14 cellular contexts compared by ENCODE assay signal in the genomic region with DNA sequence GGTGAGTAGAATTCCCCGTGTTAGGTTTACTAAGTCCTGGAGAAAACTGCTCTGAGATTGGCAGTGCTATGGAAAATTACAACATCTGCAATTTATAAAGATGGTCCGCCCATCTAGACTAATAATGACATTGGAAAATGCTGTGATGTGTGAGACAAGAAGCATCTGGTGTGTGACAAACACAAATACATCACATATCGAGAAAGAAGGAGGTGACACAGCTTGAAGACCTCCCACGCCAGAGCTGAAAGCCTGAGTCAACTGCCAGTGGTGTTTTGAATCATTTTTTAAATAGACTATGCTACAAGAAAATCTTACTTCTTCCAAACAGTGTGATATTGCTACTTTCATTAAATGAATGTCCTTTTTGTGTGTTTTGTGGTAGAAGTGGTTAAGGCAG. TPM values are rescaled to one million over a fixed set of nuclear protein-coding genes. Genes with fewer than 3 reads are reported as not detected.
A peak's percentile ranks its signal among the peaks of the same experiment; 100 is the strongest.
DNase-seq lines count a peak whose midpoint lies in the region; ATAC-seq, FAIRE-seq and TF ChIP-seq lines count a peak whose summit lies in the region.
"Had no signal": no experiment of that assay in that cellular context is flagged by ENCODE, and none has a peak within 500 bp of the region (broad histone marks: within the 10 kb centered on the region; RNA-seq: fewer than 3 reads in every experiment).

No MANE protein-coding gene starts in this region.

- H3K36me3 ChIP-seq in GM12878 (ENCODE audit: control insufficient read depth in 2 of 2, insufficient read depth in 2 of 2, low read length in 1 of 2), result peaks cover 1 to 6% of the 10 kb centered on the region in 2 experiments; a peak in 3 of 4 replicates
- peaks cover 0 to 68% (median 49%) of the 10 kb centered on the region in 4 donors for H3K36me3 ChIP-seq in upper lobe of left lung

- H3K4me3 ChIP-seq in GM12878 (no peak overlapping the region), upper lobe of left lung (no peak overlapping the region)
- H3K4me3 ChIP-seq: esophagus squamous epithelium, suprapubic skin had no signal

- H3K79me2 ChIP-seq in GM12878 (ENCODE audit: control insufficient read depth, insufficient read depth, low read length), result no peaks in the 10 kb centered on the region

- no peaks in the 10 kb centered on the region for H3K4me1 ChIP-seq in GM12878 (ENCODE audit: control insufficient read depth, insufficient read depth, low read length)
- H3K4me1 ChIP-seq in upper lobe of left lung, result no peaks in the 10 kb centered on the region
- H3K4me1 ChIP-seq: esophagus squamous epithelium, suprapubic skin had no signal

- SMC1A ChIA-PET in GM12878 (lab: Charles Lee; ENCODE audit: uncharacterized antibody, unreplicated experiment), result no interaction called here

- RAD21 ChIA-PET in GM12878 (lab: Charles Lee; ENCODE audit: unreplicated experiment), result no interaction called here

- in situ Hi-C loops in GM13976 (cut with MboI; ENCODE audit: low sequenced_read_pairs, unreplicated experiment) (no loop called here), GM12878 (cut with MboI) (no loop called here)

- POLR2A ChIA-PET in GM12878 (lab: Charles Lee), result interaction anchor here (0.6 to 0.7 kb wide), 2 partner anchors 136 to 358 kb away, joined by 4 to 5 read pairs; no protein-coding TSS in a partner anchor

- no peak for TF ChIP-seq CTCF in GM13976 (IDR thresholded peaks at IDR 0.05; ENCODE audit: borderline replicate concordance, control extremely low read depth, extremely low read depth, insufficient read depth, missing control alignments)
- TF ChIP-seq CTCF in GM12878 (IDR thresholded peaks at IDR 0.05 in 2 of 3, conservative IDR thresholded peaks at IDR 0.05 in 1 of 3; ENCODE audit: control insufficient read depth in 2 of 3, extremely low read depth in 1 of 3, insufficient read depth in 1 of 3, low read depth in 3 of 3, low read length in 3 of 3), result no peak
- no peak for TF ChIP-seq CTCF in upper lobe of left lung (IDR thresholded peaks at IDR 0.05)

- no peak for FAIRE-seq in GM12878 (lab: Jason Lieb, UNC)

- TF ChIP-seq POLR2A in GM12878 (IDR thresholded peaks at IDR 0.05; ENCODE audit: low read depth, low read length) (no peak), upper lobe of left lung (IDR thresholded peaks at IDR 0.05) (no peak)

- intact Hi-C loops in GM12878 (cut with micrococcal nuclease; ENCODE audit: unreplicated experiment), result no loop called here

- H4K20me1 ChIP-seq in GM12878 (ENCODE audit: control insufficient read depth, insufficient read depth), result no peaks in the 10 kb centered on the region

- BruUV-seq in GM12878 (replicated peaks; lab: Mats Ljungman, UMichigan), result no TSS peak

- no peak overlapping the region for H3K27ac ChIP-seq in GM12878 (ENCODE audit: control insufficient read depth, insufficient read depth)
- H3K27ac ChIP-seq in upper lobe of left lung, result no peak overlapping the region
- H3K27ac ChIP-seq: suprapubic skin, WERI-Rb-1 had no signal

- DNase-seq in activated naive CD4-positive, alpha-beta T cell treated with Interleukin-2 at 50 U/mL for 16 hours, result peak; percentile 54
- DNase-seq in activated naive CD4-positive, alpha-beta T cell (lab: John Stamatoyannopoulos, UW), result no peak
- DNase-seq in GM13976 (ENCODE audit: low spot score) (peak; percentile 75), GM12878 (ENCODE audit: low read depth, low spot score) (no peak), pons (ENCODE audit: low spot score) (no peak), upper lobe of left lung (no peak)
- DNase-seq in stimulated activated CD4-positive, alpha-beta T cell treated with anti-CD3 and anti-CD28 coated beads, Interleukin-1b, Interleukin-23, amount 100 ng/mL, for 48 hours, result peak; percentile 62
- DNase-seq: activated gamma-delta T cell treated with Interleukin-2 at 50 U/mL for 16 hours, esophagus squamous epithelium, NCI-H1048, NCI-H748 treated with DMSO at 0.1 percent for 48 hours, WERI-Rb-1 had no signal

- no peak overlapping the region for H3K9ac ChIP-seq in GM12878 (ENCODE audit: control insufficient read depth, insufficient read depth, low read length)

- TF ChIP-seq EP300 in GM12878 (IDR thresholded peaks at IDR 0.05; ENCODE audit: borderline replicate concordance in 1 of 2, control insufficient read depth in 1 of 2, low read depth in 2 of 2, low read length in 2 of 2), result peak in 1 of 2 experiments; percentile 14; a peak in 1 of 4 replicates
- TF ChIP-seq EP300 in upper lobe of left lung (IDR thresholded peaks at IDR 0.05), result no peak

- CTCF ChIA-PET in GM12878 (lab: Yijun Ruan, JAX), result interaction anchor here (1.3 kb wide), 1 partner anchor 101 kb away, joined by 4 read pairs; no protein-coding TSS in a partner anchor

- no peaks in the 10 kb centered on the region for H3K9me3 ChIP-seq in GM12878 (replicated peaks; ENCODE audit: control insufficient read depth, insufficient read depth, low read length)
- no peaks in the 10 kb centered on the region for H3K9me3 ChIP-seq in upper lobe of left lung
- H3K9me3 ChIP-seq: esophagus squamous epithelium, suprapubic skin had no signal

- H2AFZ ChIP-seq in GM12878 (ENCODE audit: control insufficient read depth, low read depth, low read length), result no peak overlapping the region

- WGBS in GM12878 (ENCODE audit: insufficient coverage, insufficient replicate concordance, low lambda C conversion rate, missing lambda C conversion rate), result 0% methylated on average over 4 of the region's 4 CpGs
- WGBS in upper lobe of left lung, 2 donors, result 74 to 81% methylated on average over 4 of the region's 4 CpGs

- H3K27me3 ChIP-seq in GM12878 (replicated peaks in 1 of 2; ENCODE audit: control insufficient read depth in 2 of 2, insufficient read depth in 2 of 2, low read length in 1 of 2), result no peaks in the 10 kb centered on the region
- H3K27me3 ChIP-seq in upper lobe of left lung, result no peaks in the 10 kb centered on the region
- H3K27me3 ChIP-seq: esophagus squamous epithelium, suprapubic skin had no signal

- no peak for ATAC-seq in GM12878
- no peak for ATAC-seq in HG03460 (IDR thresholded peaks at IDR 0.05; ENCODE audit: unreplicated experiment)
- ATAC-seq in upper lobe of left lung (ENCODE audit: low FRiP score in 2 of 2), result no peak

- no peak overlapping the region for H3K4me2 ChIP-seq in GM12878 (ENCODE audit: control insufficient read depth, insufficient read depth)

- no peak for TF ChIP-seq RAD21 in GM12878 (IDR thresholded peaks at IDR 0.05; ENCODE audit: insufficient read depth, low read depth, low read length)

RNA-seq across cellular contexts. Expression of gene ANO7, which starts 8.6 kb away (rescaled TPM):
- 19.1 and 21.0 TPM in 2 replicates for total RNA-seq in GM12878 (2013; cell fraction: nucleolus; rRNA removed)
- 0.49 and 0.56 TPM in 2 replicates for total RNA-seq in GM12878 (2014; rRNA removed)
- 0.18 and 0.22 TPM in 2 replicates for total RNA-seq in GM12878 (2014; rRNA removed; fragmentation: Illumina TruSeq; extraction: Trizol)
- 0.88 and 1.4 TPM in 2 replicates for total RNA-seq in GM12878 (2021)
- polyA plus RNA-seq in GM12878 (2011; ENCODE audit: low read depth), result 0.43 TPM
- 0.56 and 1.2 TPM in 2 replicates for polyA plus RNA-seq in GM12878 (2011; rRNA removed)
- 1.5 TPM in 2 replicates for polyA plus RNA-seq in GM12878 (2011; cell fraction: cytosol; rRNA removed)
- polyA plus RNA-seq in GM12878 (2011; cell fraction: nucleus; rRNA removed), result 8.0 TPM in 2 replicates
- polyA plus RNA-seq in GM12878 (2012), result 1.8 TPM in 2 replicates
- polyA plus RNA-seq in GM12878 (2014; fragmentation: Illumina TruSeq; extraction: Trizol), result 0.24 and 0.35 TPM in 2 replicates
- under 1 TPM; 0.08 to 0.11 TPM for polyA plus RNA-seq in GM12878 (2014; fragmentation: Nextera tagmentation; extraction: Ambion mirVana)
- 0.47 and 1.1 TPM in 2 replicates for polyA plus RNA-seq in GM12878 (2014; rRNA removed)
- under 1 TPM; 0.40 to 0.50 TPM for polyA plus RNA-seq in GM12878 (2016; fragmentation: Nextera tagmentation; extraction: Ambion mirVana)
- polyA minus RNA-seq in GM12878 (2011; rRNA and poly(A)+ RNA removed), result 2.7 and 3.9 TPM in 2 replicates
- 1.0 and 1.6 TPM in 2 replicates for polyA minus RNA-seq in GM12878 (2011; cell fraction: cytosol; rRNA and poly(A)+ RNA removed)
- polyA minus RNA-seq in GM12878 (2011; cell fraction: nucleus; rRNA and poly(A)+ RNA removed), result 3.6 and 5.7 TPM in 2 replicates
- 1 to 10 TPM in 5 of 6 donors, under 1 TPM in 1; 0.30 to 1.3 (median 1.1) TPM for total RNA-seq in upper lobe of left lung

RNA-seq across cellular contexts. Expression of gene PPP1R7, which starts 29.6 kb away (rescaled TPM):
- total RNA-seq in GM12878 (2013; cell fraction: nucleolus; rRNA removed), result 33.8 and 144 TPM in 2 replicates
- 78.5 and 88.0 TPM in 2 replicates for total RNA-seq in GM12878 (2014; rRNA removed)
- total RNA-seq in GM12878 (2014; rRNA removed; fragmentation: Illumina TruSeq; extraction: Trizol), result 85.7 and 87.8 TPM in 2 replicates
- total RNA-seq in GM12878 (2021), result 76.9 and 84.3 TPM in 2 replicates
- polyA plus RNA-seq in GM12878 (2011; ENCODE audit: low read depth), result 64.8 TPM
- polyA plus RNA-seq in GM12878 (2011; rRNA removed), result 123 and 157 TPM in 2 replicates
- polyA plus RNA-seq in GM12878 (2011; cell fraction: cytosol; rRNA removed), result 52.0 and 59.3 TPM in 2 replicates
- polyA plus RNA-seq in GM12878 (2011; cell fraction: nucleus; rRNA removed), result 50.8 and 59.6 TPM in 2 replicates
- polyA plus RNA-seq in GM12878 (2012), result 86.5 and 102 TPM in 2 replicates
- polyA plus RNA-seq in GM12878 (2014; fragmentation: Illumina TruSeq; extraction: Trizol), result 146 and 167 TPM in 2 replicates
- 10 to 100 TPM; 81.4 to 82.8 TPM for polyA plus RNA-seq in GM12878 (2014; fragmentation: Nextera tagmentation; extraction: Ambion mirVana)
- polyA plus RNA-seq in GM12878 (2014; rRNA removed), result 91.5 and 99.6 TPM in 2 replicates
- 100 to 1,000 TPM; 169 to 174 TPM for polyA plus RNA-seq in GM12878 (2016; fragmentation: Nextera tagmentation; extraction: Ambion mirVana)
- 37.3 and 41.8 TPM in 2 replicates for polyA minus RNA-seq in GM12878 (2011; rRNA and poly(A)+ RNA removed)
- 22.7 and 48.7 TPM in 2 replicates for polyA minus RNA-seq in GM12878 (2011; cell fraction: cytosol; rRNA and poly(A)+ RNA removed)
- polyA minus RNA-seq in GM12878 (2011; cell fraction: nucleus; rRNA and poly(A)+ RNA removed), result 19.1 and 32.2 TPM in 2 replicates
- 10 to 100 TPM; 38.8 to 76.1 (median 57.7) TPM for total RNA-seq in upper lobe of left lung

RNA-seq across cellular contexts. Expression of gene PASK, which starts 30.6 kb away (rescaled TPM):
- 112 and 123 TPM in 2 replicates for total RNA-seq in GM12878 (2013; cell fraction: nucleolus; rRNA removed)
- 32.6 and 35.2 TPM in 2 replicates for total RNA-seq in GM12878 (2014; rRNA removed)
- total RNA-seq in GM12878 (2014; rRNA removed; fragmentation: Illumina TruSeq; extraction: Trizol), result 21.7 and 21.8 TPM in 2 replicates
- total RNA-seq in GM12878 (2021), result 49.6 and 54.9 TPM in 2 replicates
- 19.5 TPM for polyA plus RNA-seq in GM12878 (2011; ENCODE audit: low read depth)
- 59.4 and 62.2 TPM in 2 replicates for polyA plus RNA-seq in GM12878 (2011; rRNA removed)
- polyA plus RNA-seq in GM12878 (2011; cell fraction: cytosol; rRNA removed), result 52.5 and 56.3 TPM in 2 replicates
- 182 and 212 TPM in 2 replicates for polyA plus RNA-seq in GM12878 (2011; cell fraction: nucleus; rRNA removed)
- polyA plus RNA-seq in GM12878 (2012), result 36.3 and 39.3 TPM in 2 replicates
- 24.3 and 29.5 TPM in 2 replicates for polyA plus RNA-seq in GM12878 (2014; fragmentation: Illumina TruSeq; extraction: Trizol)
- polyA plus RNA-seq in GM12878 (2014; fragmentation: Nextera tagmentation; extraction: Ambion mirVana), result 10 to 100 TPM in 1 of 2 experiments, 1 to 10 TPM in 1; 9.6 to 10.8 TPM
- 36.7 and 42.0 TPM in 2 replicates for polyA plus RNA-seq in GM12878 (2014; rRNA removed)
- polyA plus RNA-seq in GM12878 (2016; fragmentation: Nextera tagmentation; extraction: Ambion mirVana), result 10 to 100 TPM; 25.0 to 27.6 TPM
- polyA minus RNA-seq in GM12878 (2011; rRNA and poly(A)+ RNA removed), result 40.8 and 57.0 TPM in 2 replicates
- 16.3 and 20.4 TPM in 2 replicates for polyA minus RNA-seq in GM12878 (2011; cell fraction: cytosol; rRNA and poly(A)+ RNA removed)
- polyA minus RNA-seq in GM12878 (2011; cell fraction: nucleus; rRNA and poly(A)+ RNA removed), result 38.2 and 60.8 TPM in 2 replicates
- total RNA-seq in upper lobe of left lung, result 10 to 100 TPM in 5 of 6 donors, 1 to 10 TPM in 1; 4.3 to 18.9 (median 13.8) TPM

Comparison
In these comparisons a context has a peak if more than half of its experiments do, and no peak if none do; other contexts are left out.
1. DNase-seq: peak in activated naive CD4-positive, alpha-beta T cell treated with Interleukin-2 at 50 U/mL for 16 hours (single experiment), GM13976 (single experiment) and stimulated activated CD4-positive, alpha-beta T cell treated with anti-CD3 and anti-CD28 coated beads, Interleukin-1b, Interleukin-23, amount 100 ng/mL, for 48 hours (single experiment); none in activated naive CD4-positive, alpha-beta T cell (0 of 4), GM12878 (single experiment), pons (single experiment) and upper lobe of left lung (0 of 2).